In the genomic region with DNA sequence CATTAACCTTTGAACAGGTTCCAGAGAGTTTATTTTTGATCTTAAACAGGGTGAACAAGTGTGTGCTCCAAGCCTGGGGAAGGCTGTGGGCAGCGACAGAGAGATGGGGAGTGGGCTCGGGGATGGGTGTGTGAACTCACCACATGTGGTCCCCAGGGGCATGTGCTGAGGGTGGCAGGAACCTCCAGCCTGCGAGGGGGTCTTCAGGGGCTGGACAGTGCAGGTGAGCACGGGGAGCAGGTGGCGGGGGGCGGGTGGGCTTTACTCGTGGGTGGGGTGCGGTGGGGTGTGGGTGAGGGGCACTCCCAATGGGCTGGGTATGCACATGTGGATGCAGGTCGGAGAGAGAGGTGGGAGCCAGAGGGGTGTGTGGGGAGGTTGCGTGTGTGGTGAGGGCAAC, we compare ENCODE assay signal across 37 cellular contexts. TPM values are rescaled to one million over a fixed set of nuclear protein-coding genes. Genes with fewer than 3 reads are reported as not detected.
"Had no signal": no experiment of that assay in that cellular context is flagged by ENCODE, and none has a peak within 500 bp of the region (broad histone marks: within the 10 kb centered on the region; RNA-seq: fewer than 3 reads in every experiment).

No MANE protein-coding gene starts in this region.

- H3K27ac ChIP-seq: KMS-11 had no signal

- DNase-seq: Karpas-422, Kasumi-1, KBM-7, KG1, MG63, MM.1S, MV-4-11, NCI-H1048, NCI-H1092, NCI-H1092 treated with DMSO at 0.1 percent for 48 hours, NCI-H1105, NCI-H1105 treated with DMSO at 0.1 percent for 48 hours, NCI-H1417, NCI-H1417 treated with DMSO at 0.1 percent for 48 hours, NCI-H1436, NCI-H1436 treated with DMSO at 0.1 percent for 48 hours, NCI-H146, NCI-H1694, NCI-H1694 treated with DMSO at 0.1 percent for 48 hours, NCI-H187, NCI-H187 treated with DMSO at 0.1 percent for 48 hours, NCI-H1930, NCI-H2029, NCI-H2029 treated with DMSO at 0.1 percent for 48 hours, NCI-H2081, NCI-H2081 treated with DMSO at 0.1 percent for 48 hours, NCI-H2107, NCI-H2171, NCI-H2171 treated with DMSO at 0.1 percent for 48 hours, NCI-H2227 treated with DMSO at 0.1 percent for 48 hours, NCI-H226, NCI-H345, NCI-H446, NCI-H446 treated with DMSO at 0.1 percent for 48 hours had no signal

- H3K27me3 ChIP-seq: MG63 had no signal

- H3K9me3 ChIP-seq: MG63 had no signal

- H3K4me3 ChIP-seq: MG63 had no signal

- H3K36me3 ChIP-seq: MG63 had no signal

RNA-seq across cellular contexts. Expression of gene NTRK3, which starts 9.6 kb away (rescaled TPM):
- total RNA-seq: MCF 10A, NCI-H460 had no signal
